1 cellular context compared by ENCODE assay signal in genomic region chr9:105330755-105331154, GRCh38.
TF ChIP-seq lines count a peak whose summit lies in the region.

No MANE protein-coding gene starts in this region.

TF ChIP-seq in HepG2, 621 proteins besides CTCF, POLR2A, EP300 and RAD21 (continued from another document and continues in another):
- TF ChIP-seq ZNF468 (CRISPR knock-in tag; IDR thresholded peaks at IDR 0.05) = no peak
- TF ChIP-seq XBP1 (CRISPR knock-in tag; IDR thresholded peaks at IDR 0.05) = no peak
- no peak for TF ChIP-seq SP140L (CRISPR knock-in tag; IDR thresholded peaks at IDR 0.05; ENCODE audit: borderline replicate concordance)
- no peak for TF ChIP-seq NONO (IDR thresholded peaks at IDR 0.05)
- no peak for TF ChIP-seq NONO (CRISPR knock-in tag; conservative IDR thresholded peaks at IDR 0.05)
- 0 out of 2 replicates have a peak, but pooled peaks have one; percentile 38 for TF ChIP-seq CREM (IDR thresholded peaks at IDR 0.05)
- TF ChIP-seq CREM (CRISPR knock-in tag; IDR thresholded peaks at IDR 0.05) = no peak
- no peak for TF ChIP-seq SMARCE1 (IDR thresholded peaks at IDR 0.05; ENCODE audit: borderline replicate concordance)
- TF ChIP-seq RFXANK (CRISPR knock-in tag; IDR thresholded peaks at IDR 0.05) = no peak
- TF ChIP-seq MED1 (CRISPR knock-in tag; IDR thresholded peaks at IDR 0.05) = peak; percentile 47; the same call in 1 of the 2 replicates
- no peak; the same call in 1 of the 2 replicates for TF ChIP-seq ZMYM4 (CRISPR knock-in tag; IDR thresholded peaks at IDR 0.05)
- no peak for TF ChIP-seq ZNF547 (CRISPR knock-in tag; IDR thresholded peaks at IDR 0.05)
- TF ChIP-seq ZNF562 (CRISPR knock-in tag; IDR thresholded peaks at IDR 0.05; ENCODE audit: borderline replicate concordance) = no peak
- TF ChIP-seq ZBTB49 (CRISPR knock-in tag; IDR thresholded peaks at IDR 0.05; ENCODE audit: borderline replicate concordance) = no peak
- TF ChIP-seq ZNF678 (CRISPR knock-in tag; IDR thresholded peaks at IDR 0.05) = no peak
- TF ChIP-seq ZNF7 (CRISPR knock-in tag; IDR thresholded peaks at IDR 0.05) = no peak
- TF ChIP-seq CBX1 (IDR thresholded peaks at IDR 0.05; ENCODE audit: low read depth) = no peak
- TF ChIP-seq ZFAT (CRISPR knock-in tag; conservative IDR thresholded peaks at IDR 0.05) = peak; percentile 97
- TF ChIP-seq KDM4B (CRISPR knock-in tag; IDR thresholded peaks at IDR 0.05) = no peak
- no peak for TF ChIP-seq ZMYM2 (CRISPR knock-in tag; IDR thresholded peaks at IDR 0.05)
- TF ChIP-seq ZBED4 (CRISPR knock-in tag; IDR thresholded peaks at IDR 0.05; ENCODE audit: borderline replicate concordance) = no peak
- peak; percentile 59; the same call in 1 of the 2 replicates for TF ChIP-seq BCL6 (CRISPR knock-in tag; IDR thresholded peaks at IDR 0.05)
- peak; percentile 74 for TF ChIP-seq SAP130 (CRISPR knock-in tag; IDR thresholded peaks at IDR 0.05; ENCODE audit: low read depth)
- TF ChIP-seq MLX (CRISPR knock-in tag; IDR thresholded peaks at IDR 0.05) = 0 out of 2 replicates have a peak, but pooled peaks have one; percentile 26
- TF ChIP-seq GPBP1L1 (CRISPR knock-in tag; IDR thresholded peaks at IDR 0.05) = no peak
- TF ChIP-seq ASH2L (IDR thresholded peaks at IDR 0.05; ENCODE audit: insufficient read length, low read depth, low read length) = no peak
- TF ChIP-seq ZNF333 (CRISPR knock-in tag; IDR thresholded peaks at IDR 0.05; ENCODE audit: borderline replicate concordance) = no peak
- TF ChIP-seq ZSCAN31 (CRISPR knock-in tag; IDR thresholded peaks at IDR 0.05; ENCODE audit: low read depth) = no peak
- no peak for TF ChIP-seq GMEB2 (CRISPR knock-in tag; IDR thresholded peaks at IDR 0.05; ENCODE audit: low read depth)
- no peak for TF ChIP-seq TAF1 (CRISPR knock-in tag; IDR thresholded peaks at IDR 0.05)
- TF ChIP-seq RXRB (CRISPR knock-in tag; IDR thresholded peaks at IDR 0.05; ENCODE audit: borderline replicate concordance) = 0 out of 2 replicates have a peak, but pooled peaks have one; percentile 41
- peak; percentile 90 for TF ChIP-seq CEBPB (IDR thresholded peaks at IDR 0.05; ENCODE audit: borderline replicate concordance, low read depth, low read length)
- no peak for TF ChIP-seq TFDP2 (CRISPR knock-in tag; IDR thresholded peaks at IDR 0.05)
- TF ChIP-seq AHR (CRISPR knock-in tag; IDR thresholded peaks at IDR 0.05) = no peak
- no peak for TF ChIP-seq PCBP2 (optimal IDR thresholded peaks at IDR 0.05; ENCODE audit: low read depth, low read length, poor library complexity, severe bottlenecking)
- TF ChIP-seq ZSCAN9 (CRISPR knock-in tag; IDR thresholded peaks at IDR 0.05; ENCODE audit: borderline replicate concordance) = peak; percentile 52; the same call in 1 of the 2 replicates
- TF ChIP-seq ISL2 (CRISPR knock-in tag; IDR thresholded peaks at IDR 0.05) = peak; percentile 76
- TF ChIP-seq ATRX (CRISPR knock-in tag; IDR thresholded peaks at IDR 0.05; ENCODE audit: borderline replicate concordance) = no peak
- TF ChIP-seq SNAI1 (CRISPR knock-in tag; IDR thresholded peaks at IDR 0.05; ENCODE audit: borderline replicate concordance) = no peak
- no peak for TF ChIP-seq ZBTB8A (CRISPR knock-in tag; IDR thresholded peaks at IDR 0.05; ENCODE audit: borderline replicate concordance, low read depth)
- peak; percentile 36; the same call in 1 of the 2 replicates for TF ChIP-seq KAT8 (CRISPR knock-in tag; IDR thresholded peaks at IDR 0.05)
- no peak for TF ChIP-seq ZNF362 (CRISPR knock-in tag; IDR thresholded peaks at IDR 0.05; ENCODE audit: borderline replicate concordance)
- TF ChIP-seq ZNF644 (CRISPR knock-in tag; IDR thresholded peaks at IDR 0.05; ENCODE audit: low read depth) = peak; percentile 64
- TF ChIP-seq THAP11 (CRISPR knock-in tag; IDR thresholded peaks at IDR 0.05) = peak; percentile 43; the same call in 1 of the 2 replicates
- TF ChIP-seq ZNF850 (CRISPR knock-in tag; conservative IDR thresholded peaks at IDR 0.05) = no peak
- TF ChIP-seq ZFP36 (IDR thresholded peaks at IDR 0.05; ENCODE audit: borderline replicate concordance, low read depth, low read length, partially characterized antibody) = no peak
- peak; percentile 95 for TF ChIP-seq TFAP4 (IDR thresholded peaks at IDR 0.05; ENCODE audit: borderline replicate concordance, low read depth)
- no peak for TF ChIP-seq KLF15 (CRISPR knock-in tag; IDR thresholded peaks at IDR 0.05; ENCODE audit: borderline replicate concordance)
- no peak for TF ChIP-seq ZNF281 (CRISPR knock-in tag; IDR thresholded peaks at IDR 0.05; ENCODE audit: borderline replicate concordance)
- TF ChIP-seq ZNF160 (CRISPR knock-in tag; IDR thresholded peaks at IDR 0.05) = no peak
- TF ChIP-seq GRHL1 (CRISPR knock-in tag; conservative IDR thresholded peaks at IDR 0.05) = no peak
- TF ChIP-seq BRCA1 (CRISPR knock-in tag; IDR thresholded peaks at IDR 0.05) = no peak
- no peak for TF ChIP-seq ZNF225 (CRISPR knock-in tag; IDR thresholded peaks at IDR 0.05)
